In genomic region chr6:19837511-19838441, GRCh38 we compare ENCODE assay signal across 8 cellular contexts. TPM values are rescaled to one million over a fixed set of nuclear protein-coding genes. Genes with fewer than 3 reads are reported as not detected.
DNase-seq lines count a peak whose midpoint lies in the region; ATAC-seq and TF ChIP-seq lines count a peak whose summit lies in the region.

No MANE protein-coding gene starts in this region.

- no peak overlapping the region for H3K4me3 Mint-ChIP-seq in activated CD4-positive, alpha-beta T cell treated with anti-CD3 and anti-CD28 coated beads, Interleukin-2, amount 10 ng/mL, durations not matched to agents 24 days and 14 days
- H3K4me3 Mint-ChIP-seq in CD14-positive monocyte = peak overlapping the region in 1 of 2 donors; percentile 81

- H3K36me3 ChIP-seq in uterus = no peaks in the 10 kb centered on the region

- TF ChIP-seq POLR2A in lower leg skin (IDR thresholded peaks at IDR 0.05) = no peak
- TF ChIP-seq POLR2A in uterus (IDR thresholded peaks at IDR 0.05) = no peak

- peaks cover 2% of the 10 kb centered on the region for H3K36me3 Mint-ChIP-seq in activated CD4-positive, alpha-beta T cell treated with anti-CD3 and anti-CD28 coated beads, Interleukin-2, amount 10 ng/mL, durations not matched to agents 24 days and 14 days (ENCODE audit: low read depth)
- H3K36me3 Mint-ChIP-seq in CD14-positive monocyte = peaks cover 0 to 2% of the 10 kb centered on the region in 2 donors

- in situ Hi-C loops in ACHN (cut with HindIII; ENCODE audit: low pct_ligation_motif_present, low pct_unique_long_range_greater_than_20kb, low sequenced_read_pairs) = no loop called here

- no peak for ATAC-seq in HG03342 (IDR thresholded peaks at IDR 0.05; ENCODE audit: unreplicated experiment)

- no peaks in the 10 kb centered on the region for H3K9me3 ChIP-seq in uterus

- no peaks in the 10 kb centered on the region for H3K4me1 Mint-ChIP-seq in activated CD4-positive, alpha-beta T cell treated with anti-CD3 and anti-CD28 coated beads, Interleukin-2, amount 10 ng/mL, durations not matched to agents 24 days and 14 days
- H3K4me1 Mint-ChIP-seq in CD14-positive monocyte = peaks cover 3% of the 10 kb centered on the region

- H3K27ac ChIP-seq in coronary artery (peak overlapping the region; percentile 98 to 99), uterus (peak overlapping the region; percentile 89 to 95)

- H3K27ac Mint-ChIP-seq in activated CD4-positive, alpha-beta T cell treated with anti-CD3 and anti-CD28 coated beads, Interleukin-2, amount 10 ng/mL, durations not matched to agents 24 days and 14 days = no peak overlapping the region
- H3K27ac Mint-ChIP-seq in CD14-positive monocyte = no peak overlapping the region

- H3K27me3 ChIP-seq in uterus = no peaks in the 10 kb centered on the region

- peak; percentile 2 for DNase-seq in ACHN
- peak; percentile 8 for DNase-seq in HK-2 (ENCODE audit: unreplicated experiment)
- DNase-seq in coronary artery (ENCODE audit: low spot score) = peak; percentile 77
- DNase-seq in lower leg skin (ENCODE audit: low spot score in 2 of 2) = peak in 1 of 2 donors; percentile 87
- DNase-seq in uterus = peak; percentile 28 to 30
- DNase-seq in activated CD4-positive, alpha-beta T cell treated with anti-CD3 and anti-CD28 coated beads, Interleukin-2, amount 10 ng/mL, durations not matched to agents 24 days and 14 days = no peak
- no peak for DNase-seq in CD14-positive monocyte (ENCODE audit: low spot score)

- H3K4me1 ChIP-seq in uterus = no peaks in the 10 kb centered on the region

- no peaks in the 10 kb centered on the region for H3K9me3 Mint-ChIP-seq in activated CD4-positive, alpha-beta T cell treated with anti-CD3 and anti-CD28 coated beads, Interleukin-2, amount 10 ng/mL, durations not matched to agents 24 days and 14 days
- H3K9me3 Mint-ChIP-seq in CD14-positive monocyte = peaks cover 0 to 17% (median 8%) of the 10 kb centered on the region in 7 donors

- WGBS in lower leg skin, 2 donors = 2 to 7% methylated on average over 61 to 75 of the region's 122 CpGs

- TF ChIP-seq CTCF in coronary artery (IDR thresholded peaks at IDR 0.05) = no peak
- TF ChIP-seq CTCF in lower leg skin (IDR thresholded peaks at IDR 0.05) = no peak
- TF ChIP-seq CTCF in uterus (IDR thresholded peaks at IDR 0.05) = no peak
- no peak for TF ChIP-seq CTCF in CD14-positive monocyte (IDR thresholded peaks at IDR 0.05)

- intact Hi-C loops in lower leg skin (cut with DNase I; ENCODE audit: low total_unique reads) (no loop called here), uterus (cut with DNase I; ENCODE audit: low total_unique reads) (no loop called here), CD14-positive monocyte (cut with micrococcal nuclease) (no loop called here)
- intact Hi-C loops in activated CD4-positive, alpha-beta T cell treated with anti-CD3 and anti-CD28 coated beads, Interleukin-2, amount 10 ng/mL, durations not matched to agents 24 days and 14 days (cut with micrococcal nuclease) = no loop called here

- H3K4me3 ChIP-seq in coronary artery (peak overlapping the region; percentile 82), lower leg skin (ENCODE audit: low read depth, poor library complexity, severe bottlenecking) (peak overlapping the region; percentile 81), uterus (peak overlapping the region; percentile 45 to 61)

- peaks cover 55% of the 10 kb centered on the region for H3K27me3 Mint-ChIP-seq in activated CD4-positive, alpha-beta T cell treated with anti-CD3 and anti-CD28 coated beads, Interleukin-2, amount 10 ng/mL, durations not matched to agents 24 days and 14 days
- H3K27me3 Mint-ChIP-seq in CD14-positive monocyte (ENCODE audit: low read depth in 3 of 3) = peaks cover 60 to 75% (median 61%) of the 10 kb centered on the region in 3 donors

RNA-seq across cellular contexts. Expression of gene ID4, which starts 0.6 kb away (rescaled TPM):
- total RNA-seq in lower leg skin (100 to 1,000 TPM; 210 to 294 (median 234) TPM), uterus (100 to 1,000 TPM in 1 of 4 donors, 10 to 100 TPM in 3; 29.2 to 147 (median 57.5) TPM)
- not detected in 2 replicates for total RNA-seq in activated CD4-positive, alpha-beta T cell treated with anti-CD3 and anti-CD28 coated beads, Interleukin-2, amount 10 ng/mL, durations not matched to agents 24 days and 14 days
- not detected for polyA plus RNA-seq in CD14-positive monocyte

Comparison
In these comparisons a context has a peak if more than half of its experiments do, and no peak if none do; other contexts are left out.
1. DNase-seq: peak in ACHN (single experiment), HK-2 (single experiment), coronary artery (single experiment) and uterus (2 of 2); none in activated CD4-positive, alpha-beta T cell treated with anti-CD3 and anti-CD28 coated beads, Interleukin-2, amount 10 ng/mL, durations not matched to agents 24 days and 14 days (single experiment) and CD14-positive monocyte (single experiment).
2. RNA of gene ID4, which starts 0.6 kb away (total RNA-seq): 210 to 294 TPM in lower leg skin and 29.2 to 147 TPM in uterus; not detected in activated CD4-positive, alpha-beta T cell treated with anti-CD3 and anti-CD28 coated beads, Interleukin-2, amount 10 ng/mL, durations not matched to agents 24 days and 14 days; every median in the first group is over 10 times any median in the second.
3. Peak in every context shown above with its lines, with median percentiles within 50 percentile points of each other: H3K4me3 ChIP-seq.